In the genomic region with DNA sequence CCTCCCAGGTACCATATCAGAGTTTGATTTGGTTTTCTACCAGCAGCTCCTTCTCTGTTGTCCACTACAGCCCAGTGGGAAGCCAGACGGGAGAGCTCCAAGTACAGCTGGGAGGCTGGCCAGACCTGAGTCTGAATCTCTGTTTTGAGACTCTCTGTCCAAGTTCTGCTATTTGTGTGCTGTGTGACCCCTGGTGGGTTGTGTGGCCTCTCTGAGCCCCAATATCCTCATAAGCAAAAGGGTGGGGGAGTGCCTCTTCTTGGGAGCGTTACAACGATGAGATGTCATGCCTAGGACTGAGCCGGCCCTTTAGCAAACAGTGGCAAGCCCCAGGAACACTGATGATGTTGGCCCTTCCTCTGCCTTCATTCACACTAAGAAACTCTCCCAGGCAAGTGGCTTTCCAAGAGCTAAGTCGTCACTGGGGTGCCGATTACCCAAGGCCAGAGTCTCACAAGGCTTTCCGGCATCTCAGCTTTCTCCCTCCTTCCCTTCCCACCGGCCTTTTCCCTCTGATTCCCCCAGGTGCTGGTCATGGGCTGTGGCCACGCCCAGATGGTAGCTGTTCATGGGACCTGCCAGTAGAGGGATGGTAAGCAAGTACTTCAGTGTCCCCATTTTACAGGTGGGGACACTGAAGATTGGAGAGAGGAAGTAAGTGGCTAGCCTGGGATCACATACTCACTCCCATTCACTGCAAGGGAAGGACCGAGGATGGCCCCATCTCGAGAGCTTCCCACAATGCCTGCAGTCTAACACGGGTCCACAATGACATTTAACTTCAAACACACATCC, we compare ENCODE assay signal across 19 cellular contexts. TPM values are rescaled to one million over a fixed set of nuclear protein-coding genes. Genes with fewer than 3 reads are reported as not detected.
DNase-seq lines count a peak whose midpoint lies in the region; ATAC-seq and TF ChIP-seq lines count a peak whose summit lies in the region.
"Had no signal": no experiment of that assay in that cellular context is flagged by ENCODE, and none has a peak within 500 bp of the region (broad histone marks: within the 10 kb centered on the region; RNA-seq: fewer than 3 reads in every experiment).

No MANE protein-coding gene starts in this region.

- RAD21 ChIA-PET in HCT116 (lab: Charles Lee; ENCODE audit: low non-redundant PET in 1 of 2, low total read pairs in 2 of 2, uncharacterized antibody in 2 of 2, unreplicated experiment in 2 of 2): no interaction called here

- H3K27ac Mint-ChIP-seq in activated naive CD8-positive, alpha-beta T cell: peak overlapping the region; percentile 92
- peak overlapping the region; percentile 92 to 100 (median 98) for H3K27ac Mint-ChIP-seq in naive thymus-derived CD8-positive, alpha-beta T cell
- no peak overlapping the region for H3K27ac Mint-ChIP-seq in glutamatergic neuron (ENCODE audit: unreplicated experiment)

- no peak for TF ChIP-seq POLR2A in HCT116 (IDR thresholded peaks at IDR 0.05; ENCODE audit: borderline replicate concordance, extremely low read depth, insufficient read depth, insufficient read length)

- DNase-seq in DND-41 (no peak), HCT116 (ENCODE audit: low read depth, low spot score) (peak; percentile 22), glutamatergic neuron (no peak), NCI-H2171 (lab: John Stamatoyannopoulos, UW) (no peak)
- no peak for DNase-seq in naive thymus-derived CD8-positive, alpha-beta T cell
- DNase-seq: activated CD8-positive, alpha-beta memory T cell treated with anti-CD3 and anti-CD28 coated beads, Interleukin-2, amount 50 U/mL, for 48 hours; aorta; C1 segment of cervical spinal cord; erythroblast; KBM-7; NCI-H1105 treated with DMSO at 0.1 percent for 48 hours; NCI-H345; ovary; small intestine; stomach; uterus had no signal

- H4K20me1 ChIP-seq in DND-41 (ENCODE audit: insufficient read depth, low read length) (peaks cover 88% of the 10 kb centered on the region), HCT116 (ENCODE audit: insufficient read depth) (no peaks in the 10 kb centered on the region)

- no peaks in the 10 kb centered on the region for H3K9me2 ChIP-seq in HCT116 (ENCODE audit: insufficient read depth)

- TF ChIP-seq RAD21 in HCT116 (IDR thresholded peaks at IDR 0.05; ENCODE audit: low read depth): no peak

- ATAC-seq in DND-41 (ENCODE audit: insufficient read depth, low read depth) (0 out of 3 replicates have a peak, but pooled peaks have one; percentile 9), HCT116 (peak; percentile 96), GM19463 (IDR thresholded peaks at IDR 0.05; ENCODE audit: unreplicated experiment) (no peak)
- peak in 1 of 2 donors; percentile 19 for ATAC-seq in naive thymus-derived CD8-positive, alpha-beta T cell

- peaks cover 8% of the 10 kb centered on the region for H3K36me3 Mint-ChIP-seq in activated naive CD8-positive, alpha-beta T cell
- H3K36me3 Mint-ChIP-seq in naive thymus-derived CD8-positive, alpha-beta T cell: peaks cover 9 to 94% (median 41%) of the 10 kb centered on the region in 3 donors
- peaks cover 5% of the 10 kb centered on the region for H3K36me3 Mint-ChIP-seq in glutamatergic neuron (ENCODE audit: unreplicated experiment)

- intact Hi-C loops in HCT116 (cut with micrococcal nuclease): no loop called here

- H3K27ac ChIP-seq in DND-41 (ENCODE audit: low read length) (no peak overlapping the region), HCT116 (ENCODE audit: low read depth, low read length) (no peak overlapping the region)
- H3K27ac ChIP-seq: ovary, SJSA1, stomach, uterus had no signal

- H3K27me3 ChIP-seq in DND-41 (ENCODE audit: insufficient read depth, low read length, poor library complexity) (no peaks in the 10 kb centered on the region), HCT116 (ENCODE audit: insufficient read depth, low read length) (no peaks in the 10 kb centered on the region)
- H3K27me3 ChIP-seq: ovary, SJSA1, uterus had no signal

- TF ChIP-seq CTCF in DND-41 (IDR thresholded peaks at IDR 0.05; ENCODE audit: borderline replicate concordance, extremely low read depth, low read length, poor library complexity, severe bottlenecking) (no peak), HCT116 (IDR thresholded peaks at IDR 0.05 in 2 of 3, conservative IDR thresholded peaks at IDR 0.05 in 1 of 3; ENCODE audit: borderline replicate concordance in 1 of 3, insufficient read depth in 1 of 3, low read depth in 2 of 3, low read length in 2 of 3) (peak in 2 of 3 experiments; percentile 55 to 58; a peak in 4 of 6 replicates), glutamatergic neuron (IDR thresholded peaks at IDR 0.05; ENCODE audit: partially characterized antibody, unreplicated experiment) (no peak)

- POLR2A ChIA-PET in HCT116 (lab: Charles Lee): no interaction called here
- POLR2A ChIA-PET in naive thymus-derived CD8-positive, alpha-beta T cell (lab: Charles Lee): interaction anchor here (1.1 to 76.3 kb wide), 4 partner anchors 2 to 1247 kb away, joined by 3 to 2798 read pairs (median 2057); a partner anchor contains a TSS

- no peak overlapping the region for H3K4me3 ChIP-seq in DND-41 (ENCODE audit: low read depth in 1 of 2, low read length in 2 of 2)
- no peak overlapping the region for H3K4me3 ChIP-seq in HCT116 (replicated peaks in 1 of 2; ENCODE audit: low read depth in 1 of 2, low read length in 2 of 2)
- H3K4me3 ChIP-seq: ovary, SJSA1, stomach, uterus had no signal

- H3K79me2 ChIP-seq in DND-41 (ENCODE audit: insufficient read depth, low read length) (peaks cover 100% of the 10 kb centered on the region), HCT116 (ENCODE audit: insufficient read depth, low read length) (no peaks in the 10 kb centered on the region)

- BruUV-seq in HCT116 (replicated peaks; lab: Mats Ljungman, UMichigan): no TSS peak

- H2AFZ ChIP-seq in DND-41 (ENCODE audit: low read depth, low read length) (no peak overlapping the region), HCT116 (ENCODE audit: low read depth, low read length, poor library complexity, severe bottlenecking) (no peak overlapping the region)

- peak overlapping the region; percentile 61 for H3K4me3 Mint-ChIP-seq in activated naive CD8-positive, alpha-beta T cell
- peak overlapping the region; percentile 42 to 94 (median 78) for H3K4me3 Mint-ChIP-seq in naive thymus-derived CD8-positive, alpha-beta T cell
- H3K4me3 Mint-ChIP-seq in glutamatergic neuron (ENCODE audit: unreplicated experiment): no peak overlapping the region

- H3K9me3 ChIP-seq in DND-41 (ENCODE audit: insufficient read depth, low read length, severe bottlenecking) (no peaks in the 10 kb centered on the region), HCT116 (ENCODE audit: control insufficient read depth in 1 of 2, insufficient read depth in 1 of 2, low read depth in 1 of 2, low read length in 2 of 2) (no peaks in the 10 kb centered on the region)
- H3K9me3 ChIP-seq: ovary, SJSA1, stomach, uterus had no signal

- no peak overlapping the region for H3K9ac ChIP-seq in DND-41 (ENCODE audit: low read depth, low read length)
- H3K9ac ChIP-seq in HCT116 (ENCODE audit: low read length): no peak overlapping the region

- H3K4me1 Mint-ChIP-seq in activated naive CD8-positive, alpha-beta T cell (ENCODE audit: low read depth): peaks cover 93% of the 10 kb centered on the region
- peaks cover 68 to 97% (median 96%) of the 10 kb centered on the region in 4 donors for H3K4me1 Mint-ChIP-seq in naive thymus-derived CD8-positive, alpha-beta T cell
- H3K4me1 Mint-ChIP-seq in glutamatergic neuron (ENCODE audit: low read depth, unreplicated experiment): peaks cover 13% of the 10 kb centered on the region

- CTCF ChIA-PET in HCT116 (lab: Charles Lee): no interaction called here

- no peak overlapping the region for H3K4me2 ChIP-seq in DND-41 (ENCODE audit: insufficient read depth, low read length)
- no peak overlapping the region for H3K4me2 ChIP-seq in HCT116 (ENCODE audit: low read length)

- H3K9me3 Mint-ChIP-seq in activated naive CD8-positive, alpha-beta T cell (ENCODE audit: low read depth): no peaks in the 10 kb centered on the region
- no peaks in the 10 kb centered on the region for H3K9me3 Mint-ChIP-seq in naive thymus-derived CD8-positive, alpha-beta T cell
- peaks cover 6% of the 10 kb centered on the region for H3K9me3 Mint-ChIP-seq in glutamatergic neuron (ENCODE audit: unreplicated experiment)

- no peaks in the 10 kb centered on the region for H3K27me3 Mint-ChIP-seq in activated naive CD8-positive, alpha-beta T cell
- H3K27me3 Mint-ChIP-seq in naive thymus-derived CD8-positive, alpha-beta T cell: no peaks in the 10 kb centered on the region
- peaks cover 9% of the 10 kb centered on the region for H3K27me3 Mint-ChIP-seq in glutamatergic neuron (ENCODE audit: unreplicated experiment)

- no peaks in the 10 kb centered on the region; the same call in 1 of the 2 replicates for H3K4me1 ChIP-seq in DND-41 (ENCODE audit: insufficient read depth, low read length)
- H3K4me1 ChIP-seq in HCT116 (ENCODE audit: control insufficient read depth in 1 of 2, insufficient read depth in 2 of 2, low read length in 2 of 2): no peaks in the 10 kb centered on the region
- H3K4me1 ChIP-seq: uterus had no signal

- H3K36me3 ChIP-seq in DND-41 (ENCODE audit: insufficient read depth, low read length): peaks cover 92% of the 10 kb centered on the region
- H3K36me3 ChIP-seq in HCT116 (ENCODE audit: control insufficient read depth in 1 of 2, insufficient read depth in 2 of 2, low read length in 2 of 2): no peaks in the 10 kb centered on the region
- H3K36me3 ChIP-seq: ovary, SJSA1, stomach, uterus had no signal

TF ChIP-seq in HCT116, 20 proteins besides CTCF, POLR2A, EP300 and RAD21:
- no peak for TF ChIP-seq SIN3A (IDR thresholded peaks at IDR 0.05; ENCODE audit: low read depth)
- no peak for TF ChIP-seq FOSL1 (IDR thresholded peaks at IDR 0.05; ENCODE audit: low read depth)
- TF ChIP-seq CBX3 (IDR thresholded peaks at IDR 0.05; ENCODE audit: low read depth): no peak
- TF ChIP-seq ZFX (IDR thresholded peaks at IDR 0.05): no peak
- no peak for TF ChIP-seq CEBPB (IDR thresholded peaks at IDR 0.05; ENCODE audit: low read depth)
- TF ChIP-seq, protein P1, sequence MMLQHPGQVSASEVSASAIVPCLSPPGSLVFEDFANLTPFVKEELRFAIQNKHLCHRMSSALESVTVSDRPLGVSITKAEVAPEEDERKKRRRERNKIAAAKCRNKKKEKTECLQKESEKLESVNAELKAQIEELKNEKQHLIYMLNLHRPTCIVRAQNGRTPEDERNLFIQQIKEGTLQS (IDR thresholded peaks at IDR 0.05): no peak
- no peak for TF ChIP-seq POLR2AphosphoS5 (IDR thresholded peaks at IDR 0.05; ENCODE audit: low read depth, low read length)
- TF ChIP-seq TCF7L2 (IDR thresholded peaks at IDR 0.05; ENCODE audit: borderline replicate concordance, extremely low read depth, insufficient read depth, insufficient read length): no peak
- TF ChIP-seq ZNF274 (IDR thresholded peaks at IDR 0.05; ENCODE audit: low read depth, low read length): no peak
- TF ChIP-seq EZH2 (IDR thresholded peaks at IDR 0.05): no peak

RNA-seq across cellular contexts. Expression of a gene that starts 47.7 kb away (rescaled TPM):
- total RNA-seq in HCT116 (2021; ENCODE audit: unreplicated experiment): 1.1 TPM
- polyA plus RNA-seq in HCT116 (2012): 0.11 and 0.23 TPM in 2 replicates
- 100 to 1,000 TPM; 206 to 209 TPM for total RNA-seq in naive thymus-derived CD8-positive, alpha-beta T cell
- 10 to 100 TPM in 1 of 3 donors, 1 to 10 TPM in 2; 8.2 to 12.1 (median 9.5) TPM for polyA plus RNA-seq in naive thymus-derived CD8-positive, alpha-beta T cell
- total RNA-seq in glutamatergic neuron (ENCODE audit: unreplicated experiment): 2.6 TPM

Comparison
In these comparisons a context has a peak if more than half of its experiments do, and no peak if none do; other contexts are left out.
1. CTCF ChIP-seq: peak in HCT116 (2 of 3); none in DND-41 (single experiment) and glutamatergic neuron (single experiment).
2. RNA of a gene that starts 47.7 kb away (total RNA-seq): 206 to 209 TPM in naive thymus-derived CD8-positive, alpha-beta T cell; 2.6 TPM in glutamatergic neuron (single experiment) and 1.1 TPM in HCT116 (single experiment); every median in the first group is over 10 times any median in the second.